ENCODE assay signal across 28 cellular contexts in genomic region chr1:59318271-59318865, GRCh38. TPM values are rescaled to one million over a fixed set of nuclear protein-coding genes. Genes with fewer than 3 reads are reported as not detected.
A peak's percentile ranks its signal among the peaks of the same experiment; 100 is the strongest.
DNase-seq lines count a peak whose midpoint lies in the region; ATAC-seq and TF ChIP-seq lines count a peak whose summit lies in the region.
"Had no signal": no experiment of that assay in that cellular context is flagged by ENCODE, and none has a peak within 500 bp of the region (broad histone marks: within the 10 kb centered on the region; RNA-seq: fewer than 3 reads in every experiment).

No MANE protein-coding gene starts in this region.

- TF ChIP-seq CTCF in Loucy (conservative IDR thresholded peaks at IDR 0.05; ENCODE audit: low read length), result no peak
- TF ChIP-seq CTCF in nephron (IDR thresholded peaks at IDR 0.05; ENCODE audit: unreplicated experiment in 3 of 3), result no peak
- no peak for TF ChIP-seq CTCF in Peyer's patch (IDR thresholded peaks at IDR 0.05)

- no peak overlapping the region for H3K4me3 Mint-ChIP-seq in nephron
- no peak overlapping the region for H3K4me3 Mint-ChIP-seq in activated naive CD8-positive, alpha-beta T cell treated with anti-CD3 and anti-CD28 coated beads for 36 hours
- H3K4me3 Mint-ChIP-seq in effector memory CD8-positive, alpha-beta T cell, result peak overlapping the region in 1 of 2 donors; percentile 43
- H3K4me3 Mint-ChIP-seq: activated CD4-positive, alpha-beta memory T cell treated with anti-CD3 and anti-CD28 coated beads, Interleukin-2, amount 10 ng/mL, durations not matched to agents 7 days and 5 days; brain; HFFc6; stimulated activated naive B cell treated with anti-CD40 and anti-IgM and Interleukin-4, amounts not matched to agents 10 μg/mL and 1 μg/mL and 100 μg/mL, for 72 hours had no signal

- H3K4me1 ChIP-seq in BLaER1 treated with 17β-estradiol and CSF1 and Interleukin-3, amounts not matched to agents 10 nM and 100 nM, result peaks cover 46 to 58% (median 52%) of the 10 kb centered on the region in 10 experiments
- H3K4me1 ChIP-seq in Loucy (ENCODE audit: insufficient read depth, low read length, poor library complexity, severe bottlenecking) (peaks cover 48% of the 10 kb centered on the region), Peyer's patch (peaks cover 0 to 23% (median 0%) of the 10 kb centered on the region in 4 donors)
- H3K4me1 ChIP-seq: testis, uterus had no signal

- H3K27me3 ChIP-seq in BLaER1 treated with 17β-estradiol and CSF1 and Interleukin-3, amounts not matched to agents 10 nM and 100 nM, result no peaks in the 10 kb centered on the region
- H3K27me3 ChIP-seq in Loucy (ENCODE audit: insufficient read depth, low read length, poor library complexity, severe bottlenecking) (no peaks in the 10 kb centered on the region), Peyer's patch (no peaks in the 10 kb centered on the region)
- H3K27me3 ChIP-seq: esophagus muscularis mucosa, testis, uterus had no signal

- no peak for TF ChIP-seq POLR2A in Peyer's patch (IDR thresholded peaks at IDR 0.05)

- peaks cover 34% of the 10 kb centered on the region for H3K4me1 Mint-ChIP-seq in nephron
- H3K4me1 Mint-ChIP-seq in activated naive CD8-positive, alpha-beta T cell treated with anti-CD3 and anti-CD28 coated beads for 36 hours, result peaks cover 14% of the 10 kb centered on the region
- peaks cover 20 to 52% of the 10 kb centered on the region in 2 donors for H3K4me1 Mint-ChIP-seq in effector memory CD8-positive, alpha-beta T cell (ENCODE audit: low read depth in 2 of 2)

- ATAC-seq in effector memory CD8-positive, alpha-beta T cell (replicated peaks), result no peak
- no peak for ATAC-seq in GM18498 (IDR thresholded peaks at IDR 0.05; ENCODE audit: unreplicated experiment)
- ATAC-seq: activated CD4-positive, CD25-positive, alpha-beta regulatory T cell treated with anti-CD3 and anti-CD28 coated beads, Interleukin-2, amount 50 U/mL, for 24 hours; stimulated activated naive B cell treated with anti-CD40 and anti-IgM and Interleukin-4, amounts not matched to agents 10 μg/mL and 1 μg/mL and 100 μg/mL, for 72 hours had no signal

- peak overlapping the region; percentile 9 to 72 (median 55); a peak in 17 of 22 replicates for H3K4me2 ChIP-seq in BLaER1 treated with 17β-estradiol and CSF1 and Interleukin-3, amounts not matched to agents 10 nM and 100 nM
- H3K4me2 ChIP-seq in Loucy (ENCODE audit: low read depth, low read length, poor library complexity, severe bottlenecking), result peak overlapping the region; percentile 15

- no peak overlapping the region for H3K9ac ChIP-seq in BLaER1 treated with 17β-estradiol and CSF1 and Interleukin-3, amounts not matched to agents 10 nM and 100 nM
- H3K9ac ChIP-seq in Loucy (ENCODE audit: low read depth, low read length, poor library complexity, severe bottlenecking), result no peak overlapping the region

- peaks cover 3% of the 10 kb centered on the region for H3K27me3 Mint-ChIP-seq in nephron (ENCODE audit: low read depth)
- H3K27me3 Mint-ChIP-seq in activated naive CD8-positive, alpha-beta T cell treated with anti-CD3 and anti-CD28 coated beads for 36 hours, result no peaks in the 10 kb centered on the region
- H3K27me3 Mint-ChIP-seq in effector memory CD8-positive, alpha-beta T cell, result no peaks in the 10 kb centered on the region
- H3K27me3 Mint-ChIP-seq: activated CD4-positive, alpha-beta memory T cell treated with anti-CD3 and anti-CD28 coated beads, Interleukin-2, amount 10 ng/mL, durations not matched to agents 7 days and 5 days; stimulated activated naive B cell treated with anti-CD40 and anti-IgM and Interleukin-4, amounts not matched to agents 10 μg/mL and 1 μg/mL and 100 μg/mL, for 72 hours had no signal

- H3F3A ChIP-seq in Loucy (ENCODE audit: low read depth), result no peaks in the 10 kb centered on the region

- H3K9me3 Mint-ChIP-seq in nephron, result no peaks in the 10 kb centered on the region
- H3K9me3 Mint-ChIP-seq in activated naive CD8-positive, alpha-beta T cell treated with anti-CD3 and anti-CD28 coated beads for 36 hours, result no peaks in the 10 kb centered on the region
- no peaks in the 10 kb centered on the region for H3K9me3 Mint-ChIP-seq in effector memory CD8-positive, alpha-beta T cell
- H3K9me3 Mint-ChIP-seq: HFFc6; stimulated activated naive B cell treated with anti-CD40 and anti-IgM and Interleukin-4, amounts not matched to agents 10 μg/mL and 1 μg/mL and 100 μg/mL, for 72 hours had no signal

- DNase-seq in fibroblast of peridontal ligament (ENCODE audit: extremely low read depth), result peak; percentile 73
- DNase-seq in Peyer's patch, result no peak
- DNase-seq in activated naive CD8-positive, alpha-beta T cell treated with anti-CD3 and anti-CD28 coated beads for 36 hours, result no peak
- DNase-seq in effector memory CD8-positive, alpha-beta T cell, result no peak
- DNase-seq: activated CD4-positive, alpha-beta memory T cell treated with anti-CD3 and anti-CD28 coated beads, Interleukin-2, amount 10 ng/mL, durations not matched to agents 7 days and 5 days; activated effector memory CD4-positive, alpha-beta T cell treated with Interleukin-2 at 50 U/mL for 16 hours; DMS53; effector memory CD4-positive, alpha-beta T cell; GF-D8; HFFc6; kidney; mammary epithelial cell; MM.1S; NCI-H2081 treated with DMSO at 0.1 percent for 48 hours; NCI-H345; NCI-H748 treated with DMSO at 0.1 percent for 48 hours; occipital lobe; stimulated activated CD4-positive, alpha-beta T cell treated with anti-CD3 and anti-CD28 coated beads, Interleukin-4, amount 100 ng/mL, for 1 hour; stimulated activated naive B cell treated with anti-CD40 and anti-IgM and Interleukin-4, amounts not matched to agents 10 μg/mL and 1 μg/mL and 100 μg/mL, for 72 hours; testis; uterus had no signal

- H4K20me1 ChIP-seq in BLaER1 treated with 17β-estradiol and CSF1 and Interleukin-3, amounts not matched to agents 10 nM and 100 nM, result no peaks in the 10 kb centered on the region
- H4K20me1 ChIP-seq in Loucy (ENCODE audit: insufficient read depth, low read length, poor library complexity, severe bottlenecking), result no peaks in the 10 kb centered on the region

- H3K27ac ChIP-seq in BLaER1 treated with 17β-estradiol and CSF1 and Interleukin-3, amounts not matched to agents 10 nM and 100 nM, result peak overlapping the region in 2 of 11 experiments; percentile 1 to 49; a peak in 1 of 22 replicates
- H3K27ac ChIP-seq in Peyer's patch, result no peak overlapping the region
- H3K27ac ChIP-seq: esophagus muscularis mucosa, testis had no signal

- H3K9me2 ChIP-seq in Loucy (replicated peaks; ENCODE audit: low read depth, low read length), result no peaks in the 10 kb centered on the region

- H3K36me3 Mint-ChIP-seq in nephron (ENCODE audit: low read depth), result no peaks in the 10 kb centered on the region
- H3K36me3 Mint-ChIP-seq in activated naive CD8-positive, alpha-beta T cell treated with anti-CD3 and anti-CD28 coated beads for 36 hours, result peaks cover 4% of the 10 kb centered on the region
- H3K36me3 Mint-ChIP-seq in effector memory CD8-positive, alpha-beta T cell (ENCODE audit: insufficient read depth), result no peaks in the 10 kb centered on the region

- no peaks in the 10 kb centered on the region for H3K79me2 ChIP-seq in Loucy (ENCODE audit: insufficient read depth, low read length)

- H2AFZ ChIP-seq in Loucy (ENCODE audit: low read length), result no peak overlapping the region

- H3K4me3 ChIP-seq in BLaER1 treated with 17β-estradiol and CSF1 and Interleukin-3, amounts not matched to agents 10 nM and 100 nM, result no peak overlapping the region
- H3K4me3 ChIP-seq in Loucy (ENCODE audit: low read length, poor library complexity, severe bottlenecking), result no peak overlapping the region
- no peak overlapping the region for H3K4me3 ChIP-seq in Peyer's patch
- H3K4me3 ChIP-seq: esophagus muscularis mucosa, testis, uterus had no signal

- H3K9me3 ChIP-seq in BLaER1 treated with 17β-estradiol and CSF1 and Interleukin-3, amounts not matched to agents 10 nM and 100 nM (replicated peaks in 1 of 11), result 0 out of 22 replicates have a peak, but pooled peaks cover 0 to 2% (median 0%) of the 10 kb centered on the region in 11 experiments
- H3K9me3 ChIP-seq in Loucy (ENCODE audit: insufficient read depth, low read depth, low read length) (no peaks in the 10 kb centered on the region), Peyer's patch (no peaks in the 10 kb centered on the region)
- H3K9me3 ChIP-seq: esophagus muscularis mucosa, testis, uterus had no signal

- H3K36me3 ChIP-seq in BLaER1 treated with 17β-estradiol and CSF1 and Interleukin-3, amounts not matched to agents 10 nM and 100 nM, result peaks cover 0 to 6% (median 0%) of the 10 kb centered on the region in 11 experiments; a peak in 2 of 22 replicates
- H3K36me3 ChIP-seq in Loucy (ENCODE audit: insufficient read depth, low read length) (no peaks in the 10 kb centered on the region), Peyer's patch (no peaks in the 10 kb centered on the region)
- H3K36me3 ChIP-seq: esophagus muscularis mucosa, uterus had no signal

- H3K27ac Mint-ChIP-seq in nephron, result peak overlapping the region in 2 of 3 experiments; percentile 50 to 68
- no peak overlapping the region for H3K27ac Mint-ChIP-seq in activated naive CD8-positive, alpha-beta T cell treated with anti-CD3 and anti-CD28 coated beads for 36 hours
- H3K27ac Mint-ChIP-seq in effector memory CD8-positive, alpha-beta T cell, result no peak overlapping the region
- H3K27ac Mint-ChIP-seq: activated CD4-positive, alpha-beta memory T cell treated with anti-CD3 and anti-CD28 coated beads, Interleukin-2, amount 10 ng/mL, durations not matched to agents 7 days and 5 days; HFFc6 had no signal

RNA-seq across cellular contexts. Expression of gene FGGY, which starts 21.5 kb away (rescaled TPM):
- 100 to 1,000 TPM in 1 of 4 donors, 10 to 100 TPM in 3; 18.9 to 102 (median 33.6) TPM for total RNA-seq in Peyer's patch
- 1 to 10 TPM; 6.6 to 9.7 TPM for total RNA-seq in activated naive CD8-positive, alpha-beta T cell treated with anti-CD3 and anti-CD28 coated beads for 36 hours

Comparison
In these comparisons a context has a peak if more than half of its experiments do, and no peak if none do; other contexts are left out.
1. H3K27ac Mint-ChIP-seq: peak in nephron (2 of 3); none in activated naive CD8-positive, alpha-beta T cell treated with anti-CD3 and anti-CD28 coated beads for 36 hours (single experiment) and effector memory CD8-positive, alpha-beta T cell (0 of 2).